Comparison of ENCODE assay signal across 1 cellular context in genomic region chr20:57480444-57481152, GRCh38.
TF ChIP-seq lines count a peak whose summit lies in the region.

No MANE protein-coding gene starts in this region.

TF ChIP-seq in WTC11, 78 proteins besides CTCF, POLR2A, EP300 and RAD21 (continued from another document):
- TF ChIP-seq ZBTB43 (CRISPR knock-in tag; IDR thresholded peaks at IDR 0.05) (no peak), MAX (CRISPR knock-in tag; IDR thresholded peaks at IDR 0.05) (no peak), STAT6 (CRISPR knock-in tag; conservative IDR thresholded peaks at IDR 0.05; ENCODE audit: low read depth) (no peak), ZNF121 (CRISPR knock-in tag; IDR thresholded peaks at IDR 0.05) (no peak), ZNF232 (CRISPR knock-in tag; IDR thresholded peaks at IDR 0.05) (no peak), ERG (CRISPR knock-in tag; IDR thresholded peaks at IDR 0.05) (no peak)
TF ChIP-seq in WTC11: peak in this region for 0.
